ENCODE assay signal across 22 cellular contexts in the genomic region with DNA sequence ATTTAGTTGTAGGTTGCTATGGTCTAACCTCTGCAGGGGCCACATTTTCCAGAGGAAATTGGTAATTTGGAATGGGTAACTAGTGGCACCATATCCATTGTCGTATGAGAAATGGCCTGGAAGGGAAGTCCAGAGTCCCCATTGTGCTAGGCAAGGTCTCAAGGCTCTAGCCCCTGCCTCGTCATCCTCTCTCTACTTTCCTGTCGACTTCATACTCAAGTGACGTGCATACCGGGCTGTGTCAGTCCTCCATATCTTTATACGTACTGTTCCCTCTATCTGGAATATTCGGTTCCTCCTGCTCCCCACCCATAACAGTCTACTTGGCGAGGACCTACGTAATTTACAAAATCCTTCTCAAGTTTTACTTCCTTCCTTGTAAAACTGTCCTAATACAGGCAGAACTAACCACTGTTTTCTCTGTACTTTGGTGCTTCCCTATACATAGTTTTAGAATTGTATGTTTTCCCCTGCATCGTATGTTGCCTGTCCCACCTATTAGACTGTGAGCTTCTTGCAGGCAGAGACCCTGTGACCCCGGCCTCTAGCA.
"Had no signal": no experiment of that assay in that cellular context is flagged by ENCODE, and none has a peak within 500 bp of the region (broad histone marks: within the 10 kb centered on the region; RNA-seq: fewer than 3 reads in every experiment).

No MANE protein-coding gene starts in this region.

- H3K9me3 Mint-ChIP-seq: activated naive CD4-positive, alpha-beta T cell treated with anti-CD3 and anti-CD28 coated beads, Interleukin-2, amount 50 U/mL, for 72 hours; WTC11 had no signal

- H3K9me3 ChIP-seq: adrenal gland, esophagus muscularis mucosa, gastroesophageal sphincter, heart left ventricle, left lung, prostate gland, right atrium auricular region, tibial artery, uterus had no signal

- H3K27ac ChIP-seq: esophagus muscularis mucosa, gastroesophageal sphincter, prostate gland, right atrium auricular region, uterus had no signal

- H3K36me3 ChIP-seq: adrenal gland, esophagus muscularis mucosa, gastroesophageal sphincter, heart left ventricle, left lung, prostate gland, right atrium auricular region, tibial artery, uterus had no signal

- DNase-seq: activated CD4-positive, alpha-beta T cell treated with anti-CD3 and anti-CD28 coated beads for 36 hours; activated CD4-positive, alpha-beta T cell treated with anti-CD3 and anti-CD28 coated beads, Interleukin-2, amount 50 U/mL, for 48 hours; activated gamma-delta T cell treated with Interleukin-2 at 50 U/mL for 16 hours; effector CD8-positive, alpha-beta T cell; heart left ventricle; left lung; mammary epithelial cell; naive B cell; occipital lobe; stimulated activated CD4-positive, alpha-beta T cell treated with anti-CD3 and anti-CD28 coated beads, Interleukin-12 subunit alpha, Interleukin-12 subunit beta, amount 100 ng/mL, for 4 hours; stimulated activated CD4-positive, alpha-beta T cell treated with anti-CD3 and anti-CD28 coated beads, Interleukin-1b, Interleukin-23, amount 100 ng/mL, for 48 hours; stimulated activated CD8-positive, alpha-beta memory T cell treated with anti-CD3 and anti-CD28 coated beads, Interleukin-4, amount 100 ng/mL, for 48 hours; stimulated activated naive CD4-positive, alpha-beta T cell had no signal

- H3K4me3 ChIP-seq: adrenal gland, esophagus muscularis mucosa, gastroesophageal sphincter, heart left ventricle, left lung, prostate gland, right atrium auricular region, tibial artery, uterus had no signal

- H3K27me3 ChIP-seq: adrenal gland, esophagus muscularis mucosa, gastroesophageal sphincter, heart left ventricle, right atrium auricular region, tibial artery, uterus had no signal

- H3K4me1 ChIP-seq: uterus had no signal

- ATAC-seq: activated CD4-positive, alpha-beta T cell treated with anti-CD3 and anti-CD28 coated beads for 36 hours; activated naive CD4-positive, alpha-beta T cell treated with anti-CD3 and anti-CD28 coated beads, Interleukin-2, amount 50 U/mL, for 72 hours; gastroesophageal sphincter; heart left ventricle; left lung; WTC11 had no signal

- H3K27ac Mint-ChIP-seq: activated CD4-positive, alpha-beta T cell treated with anti-CD3 and anti-CD28 coated beads for 36 hours; WTC11 had no signal

- H3K36me3 Mint-ChIP-seq: activated naive CD4-positive, alpha-beta T cell treated with anti-CD3 and anti-CD28 coated beads, Interleukin-2, amount 50 U/mL, for 72 hours; naive B cell; WTC11 had no signal

- H3K4me3 Mint-ChIP-seq: activated CD4-positive, alpha-beta T cell treated with anti-CD3 and anti-CD28 coated beads for 36 hours; naive B cell; WTC11 had no signal
